In genomic region chr19:5953680-5954213, GRCh38 we compare ENCODE assay signal across 8 cellular contexts. TPM values are rescaled to one million over a fixed set of nuclear protein-coding genes. Genes with fewer than 3 reads are reported as not detected.
A peak's percentile ranks its signal among the peaks of the same experiment; 100 is the strongest.
DNase-seq lines count a peak whose midpoint lies in the region; ATAC-seq and TF ChIP-seq lines count a peak whose summit lies in the region.

No MANE protein-coding gene starts in this region.

- TF ChIP-seq POLR2A in sigmoid colon (IDR thresholded peaks at IDR 0.05), result no peak

- no peak for TF ChIP-seq CTCF in WTC11 (IDR thresholded peaks at IDR 0.05)
- TF ChIP-seq CTCF in sigmoid colon (IDR thresholded peaks at IDR 0.05), result no peak

- peak overlapping the region; percentile 20 for H3K4me3 ChIP-seq in effector memory CD4-positive, alpha-beta T cell (ENCODE audit: insufficient read depth, low read depth, low read length, poor library complexity, severe bottlenecking)
- H3K4me3 ChIP-seq in sigmoid colon, result no peak overlapping the region

- ATAC-seq in WTC11, result no peak

- H3K9me3 ChIP-seq in effector memory CD4-positive, alpha-beta T cell (ENCODE audit: control insufficient read depth, low read length), result no peaks in the 10 kb centered on the region
- no peaks in the 10 kb centered on the region for H3K9me3 ChIP-seq in sigmoid colon

- CTCF ChIA-PET in WTC11 (lab: Charles Lee), result interaction anchor here (0.9 to 9.0 kb wide), 5 partner anchors 14 to 150 kb away, joined by 4 to 95 read pairs (median 10); no protein-coding TSS in a partner anchor

- intact Hi-C loops in sigmoid colon (cut with DNase I), result no loop called here

- POLR2A ChIA-PET in WTC11 (lab: Charles Lee), result no interaction called here

- no peaks in the 10 kb centered on the region; the same call in 1 of the 2 replicates for H3K27me3 Mint-ChIP-seq in WTC11 (ENCODE audit: low read depth)

- peak overlapping the region; percentile 88 for H3K27ac Mint-ChIP-seq in WTC11

- H3K36me3 Mint-ChIP-seq in WTC11, result no peaks in the 10 kb centered on the region

- peak overlapping the region; percentile 26 for H3K27ac ChIP-seq in effector memory CD4-positive, alpha-beta T cell (ENCODE audit: insufficient read depth, low read length, poor library complexity, severe bottlenecking)
- peak overlapping the region; percentile 82 to 92 (median 88) for H3K27ac ChIP-seq in sigmoid colon

- peaks cover 95% of the 10 kb centered on the region for H3K4me1 Mint-ChIP-seq in WTC11

- no peaks in the 10 kb centered on the region for H3K27me3 ChIP-seq in effector memory CD4-positive, alpha-beta T cell (replicated peaks; ENCODE audit: control insufficient read depth, insufficient read depth, low read length, poor library complexity, severe bottlenecking)
- H3K27me3 ChIP-seq in sigmoid colon, result no peaks in the 10 kb centered on the region

- no peaks in the 10 kb centered on the region for H3K9me3 Mint-ChIP-seq in WTC11

- H3K36me3 ChIP-seq in effector memory CD4-positive, alpha-beta T cell (ENCODE audit: control insufficient read depth, insufficient read depth, low read length), result no peaks in the 10 kb centered on the region
- H3K36me3 ChIP-seq in sigmoid colon, result no peaks in the 10 kb centered on the region

- H3K4me1 ChIP-seq in effector memory CD4-positive, alpha-beta T cell (ENCODE audit: control insufficient read depth, insufficient read depth, low read length, poor library complexity, severe bottlenecking), result peaks cover 58% of the 10 kb centered on the region
- H3K4me1 ChIP-seq in sigmoid colon, result peaks cover 0 to 100% (median 86%) of the 10 kb centered on the region in 4 donors

- WGBS in sigmoid colon, 2 donors, result 58 to 81% methylated on average over 17 of the region's 17 CpGs

- H3K4me3 Mint-ChIP-seq in WTC11, result peak overlapping the region; percentile 22; the same call in 1 of the 2 replicates

- no peak for TF ChIP-seq EP300 in sigmoid colon (IDR thresholded peaks at IDR 0.05)

- DNase-seq in Daoy (ENCODE audit: low read depth), result peak; percentile 24
- no peak for DNase-seq in WTC11 (ENCODE audit: low spot score)
- DNase-seq in effector memory CD4-positive, alpha-beta T cell, result no peak
- DNase-seq in sigmoid colon, result peak; percentile 40
- DNase-seq in NCI-H2107 (lab: John Stamatoyannopoulos, UW), result no peak
- no peak for DNase-seq in SHP77 treated with DMSO at 0.1 percent for 48 hours (lab: John Stamatoyannopoulos, UW)
- no peak for DNase-seq in kidney glomerular epithelial cell (lab: John Stamatoyannopoulos, UW)
- DNase-seq in NCI-H2081 treated with DMSO at 0.1 percent for 48 hours (lab: John Stamatoyannopoulos, UW), result no peak

TF ChIP-seq in WTC11, 78 proteins besides CTCF, POLR2A, EP300 and RAD21:
- TF ChIP-seq SP1 (CRISPR knock-in tag; conservative IDR thresholded peaks at IDR 0.05) (no peak), MXD4 (CRISPR knock-in tag; IDR thresholded peaks at IDR 0.05; ENCODE audit: borderline replicate concordance) (no peak)

RNA-seq across cellular contexts. Expression of gene RANBP3, which starts 24.2 kb away (rescaled TPM):
- total RNA-seq in Daoy (2014; rRNA removed; shearing (Covaris generic)), result 64.5 and 83.0 TPM in 2 replicates
- total RNA-seq in WTC11 (2021) (74.5 to 76.3 TPM (median 75.6 TPM) in 3 replicates), sigmoid colon (10 to 100 TPM; 63.1 to 86.4 (median 82.7) TPM)
- 10 to 100 TPM; 27.0 to 47.5 (median 27.6) TPM for polyA plus RNA-seq in sigmoid colon

RNA-seq across cellular contexts. Expression of gene CAPS, which starts 39.7 kb away (rescaled TPM):
- total RNA-seq in Daoy (2014; rRNA removed; shearing (Covaris generic)), result 1.6 and 1.8 TPM in 2 replicates
- total RNA-seq in WTC11 (2021) (4.6 to 5.8 TPM (median 5.3 TPM) in 3 replicates), sigmoid colon (10 to 100 TPM in 2 of 4 donors, 1 to 10 TPM in 2; 4.9 to 18.6 (median 9.7) TPM)
- polyA plus RNA-seq in sigmoid colon, result 10 to 100 TPM in 1 of 3 donors, 1 to 10 TPM in 2; 3.6 to 13.7 (median 3.7) TPM

RNA-seq across cellular contexts. Expression of gene VMAC, which starts 49.1 kb away (rescaled TPM):
- 0.89 and 1.7 TPM in 2 replicates for total RNA-seq in Daoy (2014; rRNA removed; shearing (Covaris generic))
- total RNA-seq in WTC11 (2021) (2.5 to 3.3 TPM (median 3.3 TPM) in 3 replicates), sigmoid colon (10 to 100 TPM in 1 of 4 donors, 1 to 10 TPM in 3; 6.1 to 14.4 (median 8.1) TPM)
- polyA plus RNA-seq in sigmoid colon, result 1 to 10 TPM; 1.6 to 6.4 (median 2.4) TPM

RNA-seq across cellular contexts. Expression of gene NDUFA11, which starts 50.2 kb away (rescaled TPM):
- total RNA-seq in Daoy (2014; rRNA removed; shearing (Covaris generic)), result 354 and 408 TPM in 2 replicates
- total RNA-seq in WTC11 (2021) (260 to 261 TPM (median 260 TPM) in 3 replicates), sigmoid colon (100 to 1,000 TPM; 242 to 447 (median 353) TPM)
- polyA plus RNA-seq in sigmoid colon, result 100 to 1,000 TPM; 363 to 450 (median 395) TPM

Comparison
In these comparisons a context has a peak if more than half of its experiments do, and no peak if none do; other contexts are left out.
1. DNase-seq: peak in Daoy (single experiment) and sigmoid colon (single experiment); none in WTC11 (single experiment), effector memory CD4-positive, alpha-beta T cell (0 of 3), NCI-H2107 (single experiment), SHP77 treated with DMSO at 0.1 percent for 48 hours (single experiment), kidney glomerular epithelial cell (single experiment) and NCI-H2081 treated with DMSO at 0.1 percent for 48 hours (single experiment).